ENCODE assay signal across 1 cellular context in the genomic region with DNA sequence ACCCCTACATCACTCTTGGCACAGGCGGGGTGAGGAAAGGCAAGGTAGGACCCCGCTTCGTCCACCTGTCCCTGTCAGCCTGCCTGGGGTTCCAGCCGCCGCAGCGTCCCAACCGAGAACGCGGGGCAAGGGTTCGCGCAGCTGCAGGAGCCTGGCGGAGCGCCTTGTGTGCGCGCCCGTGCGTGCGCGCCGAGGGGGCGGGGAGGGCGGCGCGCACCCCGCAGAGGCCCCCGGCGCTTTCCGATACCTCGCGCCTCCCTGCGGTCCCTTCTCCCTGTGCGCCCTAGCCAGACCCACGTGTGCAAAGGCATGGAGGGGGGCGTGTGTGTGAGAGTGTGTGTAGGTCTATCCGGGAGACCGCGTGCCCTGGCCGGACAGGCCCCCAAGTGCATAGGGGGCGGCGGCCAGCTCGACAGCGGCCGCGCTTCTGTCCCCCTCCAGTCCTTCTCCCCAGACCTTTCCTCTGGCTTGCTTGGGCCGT.
TF ChIP-seq lines count a peak whose summit lies in the region.

No MANE protein-coding gene starts in this region.

TF ChIP-seq in HEK293, 187 proteins besides CTCF, POLR2A, EP300 and RAD21 (continued from another document and continues in another):
- TF ChIP-seq, protein P1, sequence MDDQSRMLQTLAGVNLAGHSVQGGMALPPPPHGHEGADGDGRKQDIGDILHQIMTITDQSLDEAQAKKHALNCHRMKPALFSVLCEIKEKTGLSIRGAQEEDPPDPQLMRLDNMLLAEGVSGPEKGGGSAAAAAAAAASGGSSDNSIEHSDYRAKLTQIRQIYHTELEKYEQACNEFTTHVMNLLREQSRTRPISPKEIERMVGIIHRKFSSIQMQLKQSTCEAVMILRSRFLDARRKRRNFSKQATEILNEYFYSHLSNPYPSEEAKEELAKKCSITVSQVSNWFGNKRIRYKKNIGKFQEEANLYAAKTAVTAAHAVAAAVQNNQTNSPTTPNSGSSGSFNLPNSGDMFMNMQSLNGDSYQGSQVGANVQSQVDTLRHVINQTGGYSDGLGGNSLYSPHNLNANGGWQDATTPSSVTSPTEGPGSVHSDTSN (CRISPR knock-in tag; IDR thresholded peaks at IDR 0.05), result no peak
- TF ChIP-seq ZBTB17 (tag by site-specific recombination; IDR thresholded peaks at IDR 0.05), result no peak
- no peak for TF ChIP-seq ZNF621 (tag by site-specific recombination; IDR thresholded peaks at IDR 0.05)
- no peak for TF ChIP-seq ZNF37A (tag by site-specific recombination; IDR thresholded peaks at IDR 0.05)
- TF ChIP-seq ZNF555 (tag by site-specific recombination; conservative IDR thresholded peaks at IDR 0.05), result no peak
- TF ChIP-seq BCL11A (tag by site-specific recombination; IDR thresholded peaks at IDR 0.05; ENCODE audit: low read depth), result 0 out of 2 replicates have a peak, but pooled peaks have one; percentile 37
- peak; percentile 88 for TF ChIP-seq KLF9 (tag by site-specific recombination; IDR thresholded peaks at IDR 0.05; ENCODE audit: low read depth)
- peak; percentile 89 for TF ChIP-seq ZNF423 (tag by site-specific recombination; IDR thresholded peaks at IDR 0.05)
- TF ChIP-seq, protein P2, sequence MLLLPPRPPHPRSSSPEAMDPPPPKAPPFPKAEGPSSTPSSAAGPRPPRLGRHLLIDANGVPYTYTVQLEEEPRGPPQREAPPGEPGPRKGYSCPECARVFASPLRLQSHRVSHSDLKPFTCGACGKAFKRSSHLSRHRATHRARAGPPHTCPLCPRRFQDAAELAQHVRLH (tag by site-specific recombination; IDR thresholded peaks at IDR 0.05), result no peak
- TF ChIP-seq ZNF155 (tag by site-specific recombination; IDR thresholded peaks at IDR 0.05), result no peak
- TF ChIP-seq ZNF521 (tag by site-specific recombination; IDR thresholded peaks at IDR 0.05), result no peak
- no peak for TF ChIP-seq GLI2 (tag by site-specific recombination; IDR thresholded peaks at IDR 0.05; ENCODE audit: borderline replicate concordance, low read depth)
- no peak for TF ChIP-seq KLF7 (tag by site-specific recombination; IDR thresholded peaks at IDR 0.05; ENCODE audit: borderline replicate concordance)
- 0 out of 2 replicates have a peak, but pooled peaks have one; percentile 23 for TF ChIP-seq ZNF10 (tag by site-specific recombination; IDR thresholded peaks at IDR 0.05)
- no peak for TF ChIP-seq ZNF529 (tag by site-specific recombination; IDR thresholded peaks at IDR 0.05; ENCODE audit: insufficient replicate concordance)
- no peak for TF ChIP-seq AEBP2 (tag by site-specific recombination; IDR thresholded peaks at IDR 0.05; ENCODE audit: borderline replicate concordance)
- TF ChIP-seq ZNF48 (tag by site-specific recombination; IDR thresholded peaks at IDR 0.05), result no peak
- peak; percentile 90 for TF ChIP-seq ZIC2 (tag by site-specific recombination; IDR thresholded peaks at IDR 0.05)
- no peak for TF ChIP-seq ZNF138 (tag by site-specific recombination; IDR thresholded peaks at IDR 0.05; ENCODE audit: borderline replicate concordance)
- TF ChIP-seq ZNF639 (tag by site-specific recombination; IDR thresholded peaks at IDR 0.05), result no peak
- no peak for TF ChIP-seq HOXD13 (CRISPR knock-in tag; IDR thresholded peaks at IDR 0.05; ENCODE audit: borderline replicate concordance)
- 0 out of 2 replicates have a peak, but pooled peaks have one; percentile 43 for TF ChIP-seq EGR2 (tag by site-specific recombination; IDR thresholded peaks at IDR 0.05; ENCODE audit: low read depth)
- no peak for TF ChIP-seq ZNF488 (tag by site-specific recombination; IDR thresholded peaks at IDR 0.05)
- no peak for TF ChIP-seq ZNF354C (tag by site-specific recombination; IDR thresholded peaks at IDR 0.05; ENCODE audit: borderline replicate concordance, low read depth)
- no peak for TF ChIP-seq ZNF510 (tag by site-specific recombination; IDR thresholded peaks at IDR 0.05; ENCODE audit: insufficient replicate concordance)
- no peak for TF ChIP-seq ZNF324 (tag by site-specific recombination; IDR thresholded peaks at IDR 0.05)
- TF ChIP-seq ZNF146 (tag by site-specific recombination; IDR thresholded peaks at IDR 0.05), result no peak
- TF ChIP-seq OVOL3 (tag by site-specific recombination; IDR thresholded peaks at IDR 0.05), result no peak
- peak; percentile 62; the same call in 1 of the 2 replicates for TF ChIP-seq ZBTB10 (tag by site-specific recombination; IDR thresholded peaks at IDR 0.05)
- no peak for TF ChIP-seq RBAK (tag by site-specific recombination; IDR thresholded peaks at IDR 0.05)
- TF ChIP-seq ZNF501 (tag by site-specific recombination; IDR thresholded peaks at IDR 0.05), result no peak
- no peak for TF ChIP-seq ZNF558 (tag by site-specific recombination; IDR thresholded peaks at IDR 0.05)
- TF ChIP-seq ZNF837 (tag by site-specific recombination; IDR thresholded peaks at IDR 0.05), result no peak
- no peak for TF ChIP-seq ZNF302 (tag by site-specific recombination; IDR thresholded peaks at IDR 0.05; ENCODE audit: low read depth)
- no peak; the same call in 1 of the 2 replicates for TF ChIP-seq ZNF335 (tag by site-specific recombination; conservative IDR thresholded peaks at IDR 0.05)
- TF ChIP-seq ZNF664 (tag by site-specific recombination; IDR thresholded peaks at IDR 0.05), result no peak
- TF ChIP-seq ZNF777 (tag by site-specific recombination; IDR thresholded peaks at IDR 0.05; ENCODE audit: borderline replicate concordance), result no peak
- no peak for TF ChIP-seq ZNF214 (tag by site-specific recombination; IDR thresholded peaks at IDR 0.05; ENCODE audit: borderline replicate concordance)
- TF ChIP-seq, protein P3, sequence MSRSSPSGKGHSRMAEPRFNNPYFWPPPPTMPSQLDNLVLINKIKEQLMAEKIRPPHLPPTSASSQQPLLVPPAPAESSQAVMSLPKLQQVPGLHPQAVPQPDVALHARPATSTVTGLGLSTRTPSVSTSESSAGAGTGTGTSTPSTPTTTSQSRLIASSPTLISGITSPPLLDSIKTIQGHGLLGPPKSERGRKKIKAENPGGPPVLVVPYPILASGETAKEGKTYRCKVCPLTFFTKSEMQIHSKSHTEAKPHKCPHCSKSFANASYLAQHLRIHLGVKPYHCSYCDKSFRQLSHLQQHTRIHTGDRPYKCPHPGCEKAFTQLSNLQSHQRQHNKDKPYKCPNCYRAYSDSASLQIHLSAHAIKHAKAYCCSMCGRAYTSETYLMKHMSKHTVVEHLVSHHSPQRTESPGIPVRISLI (tag by site-specific recombination; IDR thresholded peaks at IDR 0.05), result no peak
- TF ChIP-seq ZNF518A (tag by site-specific recombination; conservative IDR thresholded peaks at IDR 0.05; ENCODE audit: low read depth), result no peak
- TF ChIP-seq ATF2 (tag by site-specific recombination; IDR thresholded peaks at IDR 0.05; ENCODE audit: low read depth), result no peak
- no peak; the same call in 1 of the 2 replicates for TF ChIP-seq ZEB2 (tag by site-specific recombination; IDR thresholded peaks at IDR 0.05)
- no peak for TF ChIP-seq ZSCAN16 (tag by site-specific recombination; IDR thresholded peaks at IDR 0.05)
- TF ChIP-seq, protein P4, sequence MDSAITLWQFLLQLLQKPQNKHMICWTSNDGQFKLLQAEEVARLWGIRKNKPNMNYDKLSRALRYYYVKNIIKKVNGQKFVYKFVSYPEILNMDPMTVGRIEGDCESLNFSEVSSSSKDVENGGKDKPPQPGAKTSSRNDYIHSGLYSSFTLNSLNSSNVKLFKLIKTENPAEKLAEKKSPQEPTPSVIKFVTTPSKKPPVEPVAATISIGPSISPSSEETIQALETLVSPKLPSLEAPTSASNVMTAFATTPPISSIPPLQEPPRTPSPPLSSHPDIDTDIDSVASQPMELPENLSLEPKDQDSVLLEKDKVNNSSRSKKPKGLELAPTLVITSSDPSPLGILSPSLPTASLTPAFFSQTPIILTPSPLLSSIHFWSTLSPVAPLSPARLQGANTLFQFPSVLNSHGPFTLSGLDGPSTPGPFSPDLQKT (IDR thresholded peaks at IDR 0.05; ENCODE audit: borderline replicate concordance, low read depth, low read length), result no peak
- TF ChIP-seq ZFHX2 (tag by site-specific recombination; conservative IDR thresholded peaks at IDR 0.05), result peak; percentile 63
- no peak for TF ChIP-seq ZNF596 (tag by site-specific recombination; IDR thresholded peaks at IDR 0.05)
